ENCODE assay signal across 8 cellular contexts in the genomic region with DNA sequence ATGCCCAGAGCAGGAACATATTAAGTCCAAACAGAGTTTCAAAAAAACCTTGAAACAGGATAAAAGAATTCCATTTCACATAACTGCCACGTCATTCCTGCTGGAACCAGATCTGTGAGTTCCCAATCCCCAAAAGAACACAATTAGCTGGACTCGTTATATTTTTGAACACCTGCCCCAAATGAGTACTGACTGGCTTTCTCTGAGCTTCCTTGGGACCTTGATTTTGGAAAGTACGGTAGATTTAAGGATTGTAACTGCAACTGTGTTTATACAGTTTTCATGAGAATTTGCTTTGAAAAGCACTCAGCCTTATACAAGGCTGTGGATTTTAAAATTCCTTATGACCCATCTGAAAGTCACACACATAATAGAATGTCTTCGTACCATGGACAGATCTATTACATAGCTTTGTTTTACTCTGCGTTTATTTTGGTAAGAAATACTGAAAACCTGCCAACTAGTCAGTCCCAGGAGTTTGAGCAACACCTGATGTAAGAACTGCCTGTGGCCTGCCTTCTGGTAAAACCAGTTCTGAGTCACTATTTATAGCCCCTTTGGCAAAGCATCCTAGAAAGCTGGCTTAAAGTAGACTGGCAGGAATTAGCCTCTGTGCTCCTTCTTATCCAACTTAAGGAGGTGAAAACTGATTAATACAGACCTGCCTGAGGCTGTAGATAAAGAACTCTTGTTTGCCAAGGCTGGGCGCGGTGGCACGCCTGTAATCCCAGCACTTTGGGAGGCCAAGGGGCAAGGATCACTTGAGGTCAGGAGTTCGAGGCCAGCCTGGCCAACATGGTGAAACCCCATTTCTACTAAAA. TPM values are rescaled to one million over a fixed set of nuclear protein-coding genes. Genes with fewer than 3 reads are reported as not detected.
DNase-seq lines count a peak whose midpoint lies in the region; ATAC-seq and TF ChIP-seq lines count a peak whose summit lies in the region.

No MANE protein-coding gene starts in this region.

- H3K36me3 Mint-ChIP-seq in naive thymus-derived CD8-positive, alpha-beta T cell: no peaks in the 10 kb centered on the region

- CTCF ChIA-PET in PC-9 (lab: Charles Lee): interaction anchor here (0.6 kb wide), 1 partner anchor 11 kb away, joined by 7 read pairs; no protein-coding TSS in a partner anchor

- no peak overlapping the region for H2AFZ ChIP-seq in PC-9
- H2AFZ ChIP-seq in fibroblast of lung (ENCODE audit: low read length): no peak overlapping the region
- H2AFZ ChIP-seq in parathyroid adenoma: peak overlapping the region; percentile 48

- H3K36me3 ChIP-seq in PC-9 (ENCODE audit: low read depth) (no peaks in the 10 kb centered on the region), fibroblast of lung (ENCODE audit: control insufficient read depth, insufficient read depth, low read length) (no peaks in the 10 kb centered on the region), parathyroid adenoma (ENCODE audit: control insufficient read depth, insufficient read depth, low read length) (no peaks in the 10 kb centered on the region)

- no peak overlapping the region for H3K27ac Mint-ChIP-seq in naive thymus-derived CD8-positive, alpha-beta T cell

- TF ChIP-seq CTCF in PC-9 (conservative IDR thresholded peaks at IDR 0.05): no peak
- TF ChIP-seq CTCF in fibroblast of lung (conservative IDR thresholded peaks at IDR 0.05 in 1 of 2, IDR thresholded peaks at IDR 0.05 in 1 of 2; ENCODE audit: low read depth in 1 of 2, low read length in 2 of 2): no peak
- TF ChIP-seq CTCF in parathyroid adenoma (IDR thresholded peaks at IDR 0.05): no peak

- H3K4me1 Mint-ChIP-seq in naive thymus-derived CD8-positive, alpha-beta T cell: no peaks in the 10 kb centered on the region

- H3F3A ChIP-seq in PC-9 (ENCODE audit: insufficient read depth, low read depth): peaks cover 27% of the 10 kb centered on the region

- H3K27me3 Mint-ChIP-seq in naive thymus-derived CD8-positive, alpha-beta T cell: peaks cover 0 to 14% (median 7%) of the 10 kb centered on the region in 5 donors

- no peak overlapping the region for H3K9ac ChIP-seq in fibroblast of lung (ENCODE audit: insufficient read depth, low read length)
- peak overlapping the region; percentile 12 for H3K9ac ChIP-seq in parathyroid adenoma

- H4K20me1 ChIP-seq in PC-9 (ENCODE audit: insufficient read depth) (no peaks in the 10 kb centered on the region), fibroblast of lung (ENCODE audit: control insufficient read depth, extremely low read depth, insufficient read depth, low read length) (no peaks in the 10 kb centered on the region)

- BruUV-seq in PC-9 (replicated peaks; lab: Mats Ljungman, UMichigan): no TSS peak

- peak overlapping the region; percentile 92 for H3K27ac ChIP-seq in PC-9
- no peak overlapping the region for H3K27ac ChIP-seq in fibroblast of lung (ENCODE audit: insufficient read depth, low read length)
- H3K27ac ChIP-seq in parathyroid adenoma: peak overlapping the region; percentile 98

- peak overlapping the region; percentile 25; the same call in 1 of the 2 replicates for H3K4me3 ChIP-seq in PC-9
- no peak overlapping the region for H3K4me3 ChIP-seq in fibroblast of lung (replicated peaks in 1 of 4; ENCODE audit: control extremely low read depth in 1 of 4, insufficient read depth in 1 of 4, low read depth in 3 of 4, low read length in 4 of 4)
- H3K4me3 ChIP-seq in parathyroid adenoma (ENCODE audit: low read depth, low read length): no peak overlapping the region

- POLR2A ChIA-PET in PC-9 (lab: Charles Lee; ENCODE audit: unreplicated experiment): interaction anchor here (0.5 to 0.8 kb wide), 4 partner anchors 27 to 570 kb away, joined by 3 to 7 read pairs (median 4); a partner anchor contains a TSS
- POLR2A ChIA-PET in naive thymus-derived CD8-positive, alpha-beta T cell (lab: Charles Lee): no interaction called here

- no peaks in the 10 kb centered on the region for H3K9me2 ChIP-seq in PC-9 (ENCODE audit: insufficient read depth)

- H3K9me3 ChIP-seq in PC-9 (ENCODE audit: insufficient read depth, low read depth): no peaks in the 10 kb centered on the region
- H3K9me3 ChIP-seq in fibroblast of lung (ENCODE audit: control insufficient read depth, insufficient read depth, low read depth, low read length): no peaks in the 10 kb centered on the region
- no peaks in the 10 kb centered on the region for H3K9me3 ChIP-seq in parathyroid adenoma (ENCODE audit: control insufficient read depth, low read length)

- peak; percentile 77 for DNase-seq in ELR (ENCODE audit: low read depth)
- DNase-seq in PC-9: peak; percentile 74 to 100
- peak; percentile 93 to 98 for DNase-seq in fibroblast of lung (ENCODE audit: low read depth in 2 of 2)
- no peak for DNase-seq in naive thymus-derived CD8-positive, alpha-beta T cell

- no peaks in the 10 kb centered on the region for H3K79me2 ChIP-seq in PC-9 (ENCODE audit: low read depth)
- no peaks in the 10 kb centered on the region for H3K79me2 ChIP-seq in fibroblast of lung (ENCODE audit: control insufficient read depth, insufficient read depth, low read length)
- H3K79me2 ChIP-seq in parathyroid adenoma: no peaks in the 10 kb centered on the region

- H3K27me3 ChIP-seq in PC-9 (ENCODE audit: insufficient read depth, low read depth): no peaks in the 10 kb centered on the region
- peaks cover 24% of the 10 kb centered on the region for H3K27me3 ChIP-seq in fibroblast of lung (ENCODE audit: control insufficient read depth, insufficient read depth, low read length)
- no peaks in the 10 kb centered on the region for H3K27me3 ChIP-seq in parathyroid adenoma (ENCODE audit: control insufficient read depth, insufficient read depth, low read length)

- H3K4me2 ChIP-seq in PC-9: peak overlapping the region; percentile 73
- H3K4me2 ChIP-seq in fibroblast of lung (ENCODE audit: extremely low read depth, insufficient read depth, low read length): peak overlapping the region; percentile 16
- peak overlapping the region; percentile 58 for H3K4me2 ChIP-seq in parathyroid adenoma (ENCODE audit: low read length)

- H3K4me3 Mint-ChIP-seq in naive thymus-derived CD8-positive, alpha-beta T cell: no peak overlapping the region

- H3K9me3 Mint-ChIP-seq in naive thymus-derived CD8-positive, alpha-beta T cell: no peaks in the 10 kb centered on the region

- H3K4me1 ChIP-seq in PC-9 (replicated peaks; ENCODE audit: insufficient read depth): peaks cover 28% of the 10 kb centered on the region
- H3K4me1 ChIP-seq in fibroblast of lung (ENCODE audit: control insufficient read depth, extremely low read depth, insufficient read depth, low read length): peaks cover 5% of the 10 kb centered on the region
- peaks cover 25% of the 10 kb centered on the region for H3K4me1 ChIP-seq in parathyroid adenoma

- intact Hi-C loops in PC-9 (cut with micrococcal nuclease; ENCODE audit: unreplicated experiment): loop anchor here (1.0 to 2.0 kb wide), 3 partner anchors 29 to 95 kb away; no protein-coding TSS in a partner anchor

- ATAC-seq in GM21723 (IDR thresholded peaks at IDR 0.05; ENCODE audit: unreplicated experiment) (no peak), HG03469 (IDR thresholded peaks at IDR 0.05; ENCODE audit: unreplicated experiment) (no peak), HG03280 (IDR thresholded peaks at IDR 0.05; ENCODE audit: unreplicated experiment) (no peak)
- no peak for ATAC-seq in naive thymus-derived CD8-positive, alpha-beta T cell

RNA-seq across cellular contexts. Expression of a gene that starts 48.1 kb away (rescaled TPM):
- 1.6 and 3.4 TPM in 2 replicates for total RNA-seq in PC-9 (2021)
- 1.8 and 6.6 TPM in 2 replicates for total RNA-seq in fibroblast of lung
- polyA plus RNA-seq in fibroblast of lung: 0.34 and 0.71 TPM in 2 replicates
- 0.21 and 0.62 TPM in 2 replicates for polyA plus RNA-seq in fibroblast of lung (2012)
- 0.59 and 0.82 TPM in 2 replicates for polyA minus RNA-seq in fibroblast of lung (ENCODE audit: low replicate concordance)
- total RNA-seq in naive thymus-derived CD8-positive, alpha-beta T cell: under 1 TPM; 0.55 to 0.69 TPM
- not detected for polyA plus RNA-seq in naive thymus-derived CD8-positive, alpha-beta T cell

Comparison
In these comparisons a context has a peak if more than half of its experiments do, and no peak if none do; other contexts are left out.
1. DNase-seq: peak in ELR (single experiment), PC-9 (2 of 2) and fibroblast of lung (2 of 2); none in naive thymus-derived CD8-positive, alpha-beta T cell (0 of 10).
2. H3K4me2 ChIP-seq: peak in every context shown above with its lines; median percentile 73 in PC-9; 58 in parathyroid adenoma; 16 in fibroblast of lung.